Comparison of ENCODE assay signal across 29 cellular contexts in genomic region chr7:148261523-148261922, GRCh38.
"Had no signal": no experiment of that assay in that cellular context is flagged by ENCODE, and none has a peak within 500 bp of the region (broad histone marks: within the 10 kb centered on the region; RNA-seq: fewer than 3 reads in every experiment).

No MANE protein-coding gene starts in this region.

- H3K4me3 ChIP-seq: ascending aorta, esophagus muscularis mucosa had no signal

- ATAC-seq: activated T-cell treated with anti-CD3 and anti-CD28 coated beads, Interleukin-2, amount 50 U/mL, for 72 hours; effector memory CD8-positive, alpha-beta T cell; T-helper 17 cell had no signal

- H3K36me3 ChIP-seq: ascending aorta, esophagus muscularis mucosa had no signal

- H3K27me3 Mint-ChIP-seq: brain had no signal

- FAIRE-seq: bronchial epithelial cell had no signal

- H3K27ac Mint-ChIP-seq: activated CD4-positive, alpha-beta memory T cell treated with anti-CD3 and anti-CD28 coated beads, Interleukin-2, amount 10 ng/mL, durations not matched to agents 7 days and 5 days; activated CD4-positive, alpha-beta T cell treated with anti-CD3 and anti-CD28 coated beads, Interleukin-2, amount 10 ng/mL, durations not matched to agents 7 days and 5 days; activated naive CD4-positive, alpha-beta T cell treated with anti-CD3 and anti-CD28 coated beads, Interleukin-2, amount 10 ng/mL, durations not matched to agents 7 days and 5 days; activated naive CD4-positive, alpha-beta T cell treated with anti-CD3 and anti-CD28 coated beads, Interleukin-2, amount 50 U/mL, for 72 hours; activated naive CD8-positive, alpha-beta T cell treated with anti-CD3 and anti-CD28 coated beads, Interleukin-2, amount 10 ng/mL, durations not matched to agents 7 days and 5 days; activated T-cell treated with anti-CD3 and anti-CD28 coated beads, Interleukin-2, amount 50 U/mL, for 24 hours; activated T-cell treated with anti-CD3 and anti-CD28 coated beads, Interleukin-2, amount 50 U/mL, for 72 hours; T-helper 17 cell; T-helper 2 cell treated with Interferon-gamma antibody and Interleukin-4, amounts not matched to agents 5 μg/mL and 100 μg/mL, for 36 hours had no signal

- DNase-seq: activated CD4-positive, alpha-beta memory T cell treated with anti-CD3 and anti-CD28 coated beads, Interleukin-2, amount 10 ng/mL, durations not matched to agents 7 days and 5 days; activated CD4-positive, alpha-beta T cell treated with anti-CD3 and anti-CD28 coated beads for 1 hour; activated CD4-positive, alpha-beta T cell treated with anti-CD3 and anti-CD28 coated beads for 4 hours; activated CD4-positive, alpha-beta T cell treated with anti-CD3 and anti-CD28 coated beads, Interleukin-2, amount 10 ng/mL, durations not matched to agents 7 days and 5 days; activated CD4-positive, alpha-beta T cell treated with anti-CD3 and anti-CD28 coated beads, Interleukin-2, amount 50 U/mL, for 4 hours; activated CD8-positive, alpha-beta memory T cell treated with anti-CD3 and anti-CD28 coated beads, Interleukin-2, amount 50 U/mL, for 48 hours; activated gamma-delta T cell; activated naive CD4-positive, alpha-beta T cell; activated naive CD4-positive, alpha-beta T cell treated with anti-CD3 and anti-CD28 coated beads, Interleukin-2, amount 10 ng/mL, durations not matched to agents 7 days and 5 days; activated naive CD8-positive, alpha-beta T cell treated with anti-CD3 and anti-CD28 coated beads, Interleukin-2, amount 10 ng/mL, durations not matched to agents 7 days and 5 days; activated T-cell treated with anti-CD3 and anti-CD28 coated beads for 4 hours; activated T-cell treated with anti-CD3 and anti-CD28 coated beads, Interleukin-2, amount 50 U/mL, for 24 hours; activated T-cell treated with anti-CD3 and anti-CD28 coated beads, Interleukin-2, amount 50 U/mL, for 72 hours; cortex of kidney; dermis blood vessel endothelial cell; effector CD4-positive, alpha-beta T cell; effector memory CD8-positive, alpha-beta T cell; erythroblast; foreskin melanocyte; T-helper 1 cell; T-helper 17 cell; T1000 had no signal

- H3K4me3 Mint-ChIP-seq: activated CD4-positive, alpha-beta memory T cell treated with anti-CD3 and anti-CD28 coated beads, Interleukin-2, amount 10 ng/mL, durations not matched to agents 7 days and 5 days; activated CD4-positive, alpha-beta T cell treated with anti-CD3 and anti-CD28 coated beads, Interleukin-2, amount 10 ng/mL, durations not matched to agents 7 days and 5 days; activated naive CD4-positive, alpha-beta T cell treated with anti-CD3 and anti-CD28 coated beads, Interleukin-2, amount 10 ng/mL, durations not matched to agents 7 days and 5 days; activated naive CD8-positive, alpha-beta T cell treated with anti-CD3 and anti-CD28 coated beads, Interleukin-2, amount 10 ng/mL, durations not matched to agents 7 days and 5 days; activated T-cell treated with anti-CD3 and anti-CD28 coated beads, Interleukin-2, amount 50 U/mL, for 24 hours; activated T-cell treated with anti-CD3 and anti-CD28 coated beads, Interleukin-2, amount 50 U/mL, for 72 hours; brain; central memory CD8-positive, alpha-beta T cell; effector memory CD8-positive, alpha-beta T cell; T-helper 2 cell treated with Interferon-gamma antibody and Interleukin-4, amounts not matched to agents 5 μg/mL and 100 μg/mL, for 36 hours had no signal

- H3K27ac ChIP-seq: ascending aorta had no signal

- H3K9me3 Mint-ChIP-seq: activated CD4-positive, alpha-beta memory T cell treated with anti-CD3 and anti-CD28 coated beads, Interleukin-2, amount 10 ng/mL, durations not matched to agents 7 days and 5 days; activated CD4-positive, alpha-beta T cell treated with anti-CD3 and anti-CD28 coated beads, Interleukin-2, amount 10 ng/mL, durations not matched to agents 7 days and 5 days; activated naive CD4-positive, alpha-beta T cell treated with anti-CD3 and anti-CD28 coated beads, Interleukin-2, amount 10 ng/mL, durations not matched to agents 7 days and 5 days; activated naive CD4-positive, alpha-beta T cell treated with anti-CD3 and anti-CD28 coated beads, Interleukin-2, amount 50 U/mL, for 72 hours; activated naive CD8-positive, alpha-beta T cell treated with anti-CD3 and anti-CD28 coated beads, Interleukin-2, amount 10 ng/mL, durations not matched to agents 7 days and 5 days; activated T-cell treated with anti-CD3 and anti-CD28 coated beads, Interleukin-2, amount 50 U/mL, for 24 hours; activated T-cell treated with anti-CD3 and anti-CD28 coated beads, Interleukin-2, amount 50 U/mL, for 72 hours; central memory CD8-positive, alpha-beta T cell; effector memory CD8-positive, alpha-beta T cell; T-helper 2 cell treated with Interferon-gamma antibody and Interleukin-4, amounts not matched to agents 5 μg/mL and 100 μg/mL, for 36 hours had no signal

- H3K9me3 ChIP-seq: ascending aorta, esophagus muscularis mucosa had no signal

- H3K36me3 Mint-ChIP-seq: activated naive CD4-positive, alpha-beta T cell treated with anti-CD3 and anti-CD28 coated beads, Interleukin-2, amount 10 ng/mL, durations not matched to agents 7 days and 5 days; activated naive CD4-positive, alpha-beta T cell treated with anti-CD3 and anti-CD28 coated beads, Interleukin-2, amount 50 U/mL, for 72 hours; activated naive CD8-positive, alpha-beta T cell treated with anti-CD3 and anti-CD28 coated beads, Interleukin-2, amount 10 ng/mL, durations not matched to agents 7 days and 5 days; brain had no signal

- H3K27me3 ChIP-seq: ascending aorta, esophagus muscularis mucosa had no signal
